18 cellular contexts compared by ENCODE assay signal in the genomic region with DNA sequence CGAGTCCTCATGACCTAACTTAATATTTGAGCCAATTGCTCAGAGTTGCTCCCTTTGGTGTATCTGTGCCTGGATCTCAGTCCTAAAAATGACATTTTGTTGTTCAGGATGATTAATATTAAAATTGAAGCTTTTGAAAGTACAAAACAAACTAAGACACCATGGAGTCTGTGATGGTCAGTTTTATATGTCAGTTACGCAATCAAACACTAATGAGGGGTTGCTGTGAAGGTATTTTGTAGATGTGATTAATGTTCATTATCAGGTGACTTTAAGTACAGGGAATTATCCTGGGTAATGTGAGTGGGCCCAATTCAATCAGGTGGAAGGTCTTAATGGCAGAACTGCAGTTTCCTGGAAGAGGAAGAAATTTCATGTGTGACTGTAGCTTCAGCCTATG.
DNase-seq lines count a peak whose midpoint lies in the region; TF ChIP-seq lines count a peak whose summit lies in the region.
"Had no signal": no experiment of that assay in that cellular context is flagged by ENCODE, and none has a peak within 500 bp of the region (broad histone marks: within the 10 kb centered on the region; RNA-seq: fewer than 3 reads in every experiment).

No MANE protein-coding gene starts in this region.

- H3K36me3 Mint-ChIP-seq in nephron (ENCODE audit: low read depth): no peaks in the 10 kb centered on the region
- H3K36me3 Mint-ChIP-seq: CD4-positive, CD25-positive, alpha-beta regulatory T cell; CD8-positive, alpha-beta memory T cell had no signal

- H3K9me3 Mint-ChIP-seq in nephron: no peaks in the 10 kb centered on the region

- DNase-seq in caudate nucleus (lab: John Stamatoyannopoulos, UW) (no peak), NCI-H1048 (lab: John Stamatoyannopoulos, UW) (no peak), A172 (ENCODE audit: low spot score) (no peak), NCI-H69 (lab: John Stamatoyannopoulos, UW) (no peak)
- DNase-seq: ACHN; BE2C; C1 segment of cervical spinal cord; CD4-positive, CD25-positive, alpha-beta regulatory T cell; CD8-positive, alpha-beta memory T cell; COR-L47; DMS 273 treated with DMSO at 0.1 percent for 48 hours; DMS53; DND-41; EL; GM23248; HCEC 1CT had no signal

- no peaks in the 10 kb centered on the region for H3K27me3 Mint-ChIP-seq in nephron (ENCODE audit: low read depth)
- H3K27me3 Mint-ChIP-seq: CD4-positive, CD25-positive, alpha-beta regulatory T cell had no signal

- H3K27ac Mint-ChIP-seq in nephron: peak overlapping the region; percentile 62 to 87 (median 81)
- H3K27ac Mint-ChIP-seq: CD4-positive, CD25-positive, alpha-beta regulatory T cell; CD8-positive, alpha-beta memory T cell had no signal

- peak overlapping the region; percentile 79 for H3K27ac ChIP-seq in caudate nucleus (ENCODE audit: low read depth, low read length)
- H3K27ac ChIP-seq: GM23248 had no signal

- no peak for TF ChIP-seq EP300 in Ishikawa (IDR thresholded peaks at IDR 0.05; ENCODE audit: borderline replicate concordance)

- H3K4me3 Mint-ChIP-seq in nephron: no peak overlapping the region
- H3K4me3 Mint-ChIP-seq: CD4-positive, CD25-positive, alpha-beta regulatory T cell; CD8-positive, alpha-beta memory T cell had no signal

- TF ChIP-seq CTCF in nephron (IDR thresholded peaks at IDR 0.05; ENCODE audit: unreplicated experiment in 3 of 3): no peak

- peaks cover 20% of the 10 kb centered on the region for H3K4me1 Mint-ChIP-seq in nephron
- H3K4me1 Mint-ChIP-seq: CD4-positive, CD25-positive, alpha-beta regulatory T cell; CD8-positive, alpha-beta memory T cell had no signal

- TF ChIP-seq RAD21 in Ishikawa (IDR thresholded peaks at IDR 0.05; ENCODE audit: low read depth): no peak

TF ChIP-seq in Ishikawa, 13 proteins besides CTCF, POLR2A, EP300 and RAD21:
- TF ChIP-seq TCF12 (IDR thresholded peaks at IDR 0.05; ENCODE audit: low read depth): no peak
- 0 out of 2 replicates have a peak, but pooled peaks have one; percentile 30 for TF ChIP-seq CEBPB (IDR thresholded peaks at IDR 0.05)
